ENCODE assay signal across 20 cellular contexts in genomic region chr5:179262126-179262920, GRCh38.
DNase-seq lines count a peak whose midpoint lies in the region; ATAC-seq and TF ChIP-seq lines count a peak whose summit lies in the region.
"Had no signal": no experiment of that assay in that cellular context is flagged by ENCODE, and none has a peak within 500 bp of the region (broad histone marks: within the 10 kb centered on the region; RNA-seq: fewer than 3 reads in every experiment).

No MANE protein-coding gene starts in this region.

- ATAC-seq in GM21447 (IDR thresholded peaks at IDR 0.05; ENCODE audit: unreplicated experiment), result no peak
- ATAC-seq: stimulated activated effector memory CD8-positive, alpha-beta T cell treated with anti-CD3 and anti-CD28 coated beads, Interleukin-12 subunit alpha, Interleukin-12 subunit beta, amount 100 ng/mL, for 72 hours had no signal

- H3K27ac ChIP-seq in adrenal gland, result no peak overlapping the region
- no peak overlapping the region for H3K27ac ChIP-seq in stomach
- H3K27ac ChIP-seq: A549, brain microvascular endothelial cell, coronary artery, SK-N-MC, thoracic aorta had no signal

- H3K4me1 ChIP-seq in adrenal gland (replicated peaks in 1 of 2) (peaks cover 0 to 15% of the 10 kb centered on the region in 2 donors), stomach (peaks cover 19 to 39% (median 26%) of the 10 kb centered on the region in 4 donors)
- H3K4me1 ChIP-seq: A549 had no signal

- H3K4me3 ChIP-seq in adrenal gland, result no peak overlapping the region
- H3K4me3 ChIP-seq in stomach, result no peak overlapping the region
- H3K4me3 ChIP-seq: A549, coronary artery, SK-N-MC, thoracic aorta had no signal

- TF ChIP-seq CTCF in adrenal gland (IDR thresholded peaks at IDR 0.05), result no peak
- no peak for TF ChIP-seq CTCF in stomach (IDR thresholded peaks at IDR 0.05)

- 77 to 83% (median 81%) methylated on average over 28 to 30 of the region's 30 CpGs for WGBS in adrenal gland, 4 donors
- WGBS in stomach, 5 donors, result 84 to 89% (median 85%) methylated on average over 30 of the region's 30 CpGs

- no peaks in the 10 kb centered on the region for H3K9me3 ChIP-seq in adrenal gland (replicated peaks in 1 of 3)
- H3K9me3 ChIP-seq in stomach, result no peaks in the 10 kb centered on the region
- H3K9me3 ChIP-seq: thoracic aorta had no signal

- TF ChIP-seq POLR2A in adrenal gland (IDR thresholded peaks at IDR 0.05) (no peak), stomach (IDR thresholded peaks at IDR 0.05) (no peak)

- H3K27me3 ChIP-seq in adrenal gland (no peaks in the 10 kb centered on the region), stomach (peaks cover 0 to 21% (median 0%) of the 10 kb centered on the region in 3 donors)
- H3K27me3 ChIP-seq: brain microvascular endothelial cell had no signal

- intact Hi-C loops in adrenal gland (cut with DNase I) (no loop called here), stomach (cut with DNase I; ENCODE audit: low total_unique reads) (no loop called here)

- TF ChIP-seq EP300 in stomach (IDR thresholded peaks at IDR 0.05), result no peak

- DNase-seq in activated CD8-positive, alpha-beta memory T cell treated with anti-CD3 and anti-CD28 coated beads for 24 hours, result peak; percentile 37
- DNase-seq in activated CD8-positive, alpha-beta memory T cell treated with anti-CD3 and anti-CD28 coated beads, Interleukin-2, amount 50 U/mL, for 4 hours, result no peak
- DNase-seq in adrenal gland (peak in 6 of 7 donors; percentile 2 to 31 (median 8)), mesenteric fat pad (ENCODE audit: low spot score) (peak; percentile 71), stomach (peak; percentile 18), SW480 (ENCODE audit: low spot score) (no peak)
- no peak for DNase-seq in stimulated activated CD4-positive, alpha-beta T cell treated with anti-CD3 and anti-CD28 coated beads, Interleukin-12 subunit alpha, Interleukin-12 subunit beta, amount 100 ng/mL, for 4 hours
- DNase-seq: activated CD4-positive, alpha-beta T cell treated with anti-CD3 and anti-CD28 coated beads for 48 hours; brain microvascular endothelial cell; EL; hippocampal formation; NCI-H1930; NCI-H345; retina had no signal

- no peaks in the 10 kb centered on the region for H3K36me3 ChIP-seq in adrenal gland (replicated peaks in 1 of 2)
- no peaks in the 10 kb centered on the region for H3K36me3 ChIP-seq in stomach
- H3K36me3 ChIP-seq: brain microvascular endothelial cell, thoracic aorta had no signal

Comparison
In these comparisons a context has a peak if more than half of its experiments do, and no peak if none do; other contexts are left out.
1. DNase-seq: peak in activated CD8-positive, alpha-beta memory T cell treated with anti-CD3 and anti-CD28 coated beads for 24 hours (single experiment), adrenal gland (6 of 7), mesenteric fat pad (single experiment) and stomach (single experiment); none in activated CD8-positive, alpha-beta memory T cell treated with anti-CD3 and anti-CD28 coated beads, Interleukin-2, amount 50 U/mL, for 4 hours (single experiment), SW480 (single experiment) and stimulated activated CD4-positive, alpha-beta T cell treated with anti-CD3 and anti-CD28 coated beads, Interleukin-12 subunit alpha, Interleukin-12 subunit beta, amount 100 ng/mL, for 4 hours (single experiment).